ENCODE assay signal across 14 cellular contexts in genomic region chr4:1137063-1137771, GRCh38. TPM values are rescaled to one million over a fixed set of nuclear protein-coding genes. Genes with fewer than 3 reads are reported as not detected.
DNase-seq lines count a peak whose midpoint lies in the region; ATAC-seq and TF ChIP-seq lines count a peak whose summit lies in the region.
"Had no signal": no experiment of that assay in that cellular context is flagged by ENCODE, and none has a peak within 500 bp of the region (broad histone marks: within the 10 kb centered on the region; RNA-seq: fewer than 3 reads in every experiment).

No MANE protein-coding gene starts in this region.

- no peaks in the 10 kb centered on the region for H3K36me3 ChIP-seq in MM.1S (replicated peaks; ENCODE audit: insufficient read depth, low read length)
- no peaks in the 10 kb centered on the region for H3K36me3 ChIP-seq in mucosa of rectum (ENCODE audit: control insufficient read depth in 2 of 2, insufficient read depth in 2 of 2, low read length in 2 of 2)
- H3K36me3 ChIP-seq in breast epithelium = no peaks in the 10 kb centered on the region
- H3K36me3 ChIP-seq: sigmoid colon had no signal

- H3F3A ChIP-seq in MM.1S (ENCODE audit: insufficient read depth, low read length) = no peaks in the 10 kb centered on the region

- H3K9me2 ChIP-seq in MM.1S (replicated peaks; ENCODE audit: insufficient read depth, low read length) = no peaks in the 10 kb centered on the region

- CTCF ChIA-PET in CD4-positive, alpha-beta T cell (lab: Charles Lee) = no interaction called here

- H3K4me1 ChIP-seq in MM.1S (ENCODE audit: low read length) (0 out of 2 replicates have a peak, but pooled peaks cover 5% of the 10 kb centered on the region), mucosa of rectum (ENCODE audit: control insufficient read depth in 2 of 2, insufficient read depth in 2 of 2, low read length in 2 of 2) (peaks cover 0 to 10% of the 10 kb centered on the region in 2 donors), breast epithelium (no peaks in the 10 kb centered on the region)
- H3K4me1 ChIP-seq: sigmoid colon had no signal

- intact Hi-C loops in CD4-positive, alpha-beta T cell (cut with DNase I, micrococcal nuclease) = no loop called here
- intact Hi-C loops in breast epithelium (cut with DNase I; ENCODE audit: low total_unique reads) = no loop called here

- no peaks in the 10 kb centered on the region for H4K20me1 ChIP-seq in MM.1S (ENCODE audit: insufficient read depth, low read length)

- TF ChIP-seq CTCF in CD4-positive, alpha-beta T cell (IDR thresholded peaks at IDR 0.05) = no peak
- TF ChIP-seq CTCF in MM.1S (IDR thresholded peaks at IDR 0.05; ENCODE audit: low read length) = no peak
- no peak for TF ChIP-seq CTCF in breast epithelium (IDR thresholded peaks at IDR 0.05)

- no peaks in the 10 kb centered on the region for H3K27me3 ChIP-seq in CD4-positive, alpha-beta T cell (ENCODE audit: control insufficient read depth, insufficient read depth, low read length)
- no peaks in the 10 kb centered on the region for H3K27me3 ChIP-seq in MM.1S (replicated peaks; ENCODE audit: insufficient read depth, low read length)
- peaks cover 0 to 2% of the 10 kb centered on the region in 2 donors for H3K27me3 ChIP-seq in mucosa of rectum (ENCODE audit: control insufficient read depth in 2 of 2, insufficient read depth in 2 of 2, low read length in 2 of 2)
- H3K27me3 ChIP-seq in breast epithelium = no peaks in the 10 kb centered on the region
- H3K27me3 ChIP-seq: sigmoid colon had no signal

- no peak overlapping the region for H3K9ac ChIP-seq in MM.1S (ENCODE audit: low read length)
- H3K9ac ChIP-seq in mucosa of rectum (ENCODE audit: low read depth in 1 of 2, low read length in 2 of 2) = peak overlapping the region; percentile 9 to 27

- H2AFZ ChIP-seq in MM.1S (ENCODE audit: low read length) = peak overlapping the region; percentile 43; the same call in 1 of the 2 replicates

- H3K4me3 Mint-ChIP-seq in CD4-positive, alpha-beta T cell = peak overlapping the region; percentile 69
- H3K4me3 Mint-ChIP-seq in activated naive CD8-positive, alpha-beta T cell treated with anti-CD3 and anti-CD28 coated beads for 36 hours = peak overlapping the region; percentile 64

- peak overlapping the region; percentile 16 for H3K27ac Mint-ChIP-seq in CD4-positive, alpha-beta T cell
- H3K27ac Mint-ChIP-seq in activated naive CD8-positive, alpha-beta T cell treated with anti-CD3 and anti-CD28 coated beads for 36 hours = peak overlapping the region; percentile 18

- no peaks in the 10 kb centered on the region for H3K9me3 ChIP-seq in CD4-positive, alpha-beta T cell (ENCODE audit: control insufficient read depth, low read length)
- H3K9me3 ChIP-seq in MM.1S (replicated peaks; ENCODE audit: insufficient read depth, low read length) (no peaks in the 10 kb centered on the region), mucosa of rectum (ENCODE audit: control insufficient read depth in 2 of 2, low read length in 2 of 2) (no peaks in the 10 kb centered on the region), breast epithelium (no peaks in the 10 kb centered on the region)
- H3K9me3 ChIP-seq: sigmoid colon had no signal

- peak overlapping the region; percentile 20 for H3K4me2 ChIP-seq in MM.1S (ENCODE audit: low read depth, low read length)

- H3K79me2 ChIP-seq in MM.1S (ENCODE audit: low read length) = no peaks in the 10 kb centered on the region

- no peaks in the 10 kb centered on the region for H3K9me3 Mint-ChIP-seq in CD4-positive, alpha-beta T cell
- no peaks in the 10 kb centered on the region for H3K9me3 Mint-ChIP-seq in activated naive CD8-positive, alpha-beta T cell treated with anti-CD3 and anti-CD28 coated beads for 36 hours

- H3K36me3 Mint-ChIP-seq in CD4-positive, alpha-beta T cell (ENCODE audit: low read depth) = no peaks in the 10 kb centered on the region
- H3K36me3 Mint-ChIP-seq in activated naive CD8-positive, alpha-beta T cell treated with anti-CD3 and anti-CD28 coated beads for 36 hours = no peaks in the 10 kb centered on the region

- peaks cover 25% of the 10 kb centered on the region for H3K4me1 Mint-ChIP-seq in CD4-positive, alpha-beta T cell (ENCODE audit: low read depth)
- peaks cover 7% of the 10 kb centered on the region for H3K4me1 Mint-ChIP-seq in activated naive CD8-positive, alpha-beta T cell treated with anti-CD3 and anti-CD28 coated beads for 36 hours

- no peak for DNase-seq in CD4-positive, alpha-beta T cell
- DNase-seq in MM.1S (peak; percentile 40), dedifferentiated amniotic fluid mesenchymal stem cell (ENCODE audit: extremely low spot score) (no peak), breast epithelium (ENCODE audit: low spot score in 2 of 2) (no peak), NCI-H526 treated with DMSO at 0.1 percent for 48 hours (lab: John Stamatoyannopoulos, UW) (no peak)
- no peak for DNase-seq in activated naive CD8-positive, alpha-beta T cell treated with anti-CD3 and anti-CD28 coated beads for 36 hours
- DNase-seq: activated gamma-delta T cell; islet precursor cell; NCI-H2227 treated with DMSO at 0.1 percent for 48 hours; sigmoid colon; stimulated activated CD8-positive, alpha-beta memory T cell treated with anti-CD3 and anti-CD28 coated beads, Interleukin-4, amount 100 ng/mL, for 48 hours had no signal

- no peak overlapping the region for H3K27ac ChIP-seq in CD4-positive, alpha-beta T cell (ENCODE audit: low read depth, low read length)
- no peak overlapping the region for H3K27ac ChIP-seq in MM.1S (ENCODE audit: low read length)
- no peak overlapping the region for H3K27ac ChIP-seq in mucosa of rectum (ENCODE audit: low read depth in 2 of 2, low read length in 2 of 2)
- no peak overlapping the region for H3K27ac ChIP-seq in breast epithelium
- H3K27ac ChIP-seq: sigmoid colon had no signal

- POLR2A ChIA-PET in CD4-positive, alpha-beta T cell (lab: Charles Lee) = interaction anchor here (0.7 to 1.9 kb wide), 6 partner anchors 32 to 211 kb away, joined by 3 to 9 read pairs (median 4); partner anchors contain the start of genes CTBP1 and UVSSA

- peak overlapping the region; percentile 45 for H3K4me3 ChIP-seq in MM.1S (ENCODE audit: low read length)
- H3K4me3 ChIP-seq in mucosa of rectum (ENCODE audit: low read length in 2 of 2) = peak overlapping the region; percentile 47 to 61
- H3K4me3 ChIP-seq in breast epithelium = peak overlapping the region in 1 of 3 donors; percentile 0
- H3K4me3 ChIP-seq: sigmoid colon had no signal

- H3K27me3 Mint-ChIP-seq in CD4-positive, alpha-beta T cell = no peaks in the 10 kb centered on the region
- H3K27me3 Mint-ChIP-seq in activated naive CD8-positive, alpha-beta T cell treated with anti-CD3 and anti-CD28 coated beads for 36 hours = no peaks in the 10 kb centered on the region

- ATAC-seq in CD4-positive, alpha-beta T cell (ENCODE audit: poor library complexity) = peak; percentile 41
- ATAC-seq in HG03460 (IDR thresholded peaks at IDR 0.05; ENCODE audit: unreplicated experiment) = no peak

- no peak for TF ChIP-seq POLR2A in breast epithelium (IDR thresholded peaks at IDR 0.05)

RNA-seq across cellular contexts. Expression of gene RNF212, which starts 23.9 kb away (rescaled TPM):
- total RNA-seq in CD4-positive, alpha-beta T cell = 1 to 10 TPM; 5.6 to 8.3 TPM
- total RNA-seq in activated naive CD8-positive, alpha-beta T cell treated with anti-CD3 and anti-CD28 coated beads for 36 hours = 1 to 10 TPM; 3.3 to 3.8 TPM
- 10 to 100 TPM in 1 of 3 donors, 1 to 10 TPM in 2; 5.1 to 15.7 (median 6.4) TPM for total RNA-seq in breast epithelium
- total RNA-seq: HT1080 had no signal

RNA-seq across cellular contexts. Expression of gene SPON2, which starts 35.2 kb away (rescaled TPM):
- total RNA-seq in CD4-positive, alpha-beta T cell = 10 to 100 TPM; 12.8 to 15.7 TPM
- total RNA-seq in activated naive CD8-positive, alpha-beta T cell treated with anti-CD3 and anti-CD28 coated beads for 36 hours = 1 to 10 TPM; 6.5 to 6.8 TPM
- total RNA-seq in breast epithelium = 10 to 100 TPM; 35.3 to 59.4 (median 36.1) TPM
- total RNA-seq: HT1080 had no signal
